In the genomic region with DNA sequence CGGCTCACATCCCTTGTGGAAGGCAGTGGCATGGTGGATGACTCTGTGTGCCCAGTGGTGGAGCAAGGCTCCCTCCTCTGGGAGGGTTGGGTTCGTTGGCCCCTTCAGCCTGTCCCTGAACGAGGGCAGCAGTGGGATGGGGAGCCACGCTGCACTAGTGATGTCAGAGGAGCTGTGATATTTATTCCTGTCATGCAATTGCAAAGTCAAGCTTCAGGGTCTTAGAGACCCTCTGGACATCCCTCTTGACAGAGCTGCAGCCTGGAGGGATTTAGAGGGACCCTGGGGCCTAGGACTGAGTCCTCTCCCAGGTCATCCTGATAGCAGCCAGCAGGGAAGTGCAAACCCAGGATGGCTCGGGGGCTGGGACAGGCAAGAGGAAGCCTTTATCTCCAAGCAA, we compare ENCODE assay signal across 20 cellular contexts.
DNase-seq lines count a peak whose midpoint lies in the region; ATAC-seq and TF ChIP-seq lines count a peak whose summit lies in the region.
"Had no signal": no experiment of that assay in that cellular context is flagged by ENCODE, and none has a peak within 500 bp of the region (broad histone marks: within the 10 kb centered on the region; RNA-seq: fewer than 3 reads in every experiment).

No MANE protein-coding gene starts in this region.

- H3K27me3 Mint-ChIP-seq in activated naive CD4-positive, alpha-beta T cell treated with anti-CD3 and anti-CD28 coated beads, Interleukin-2, amount 50 U/mL, for 24 hours, result no peaks in the 10 kb centered on the region
- peaks cover 11% of the 10 kb centered on the region for H3K27me3 Mint-ChIP-seq in activated T-helper 17 cell treated with anti-CD3 and anti-CD28 coated beads, Interleukin-2, amount 50 U/mL, for 72 hours
- H3K27me3 Mint-ChIP-seq in nephron progenitor cell (ENCODE audit: low read depth, poor library complexity) (peaks cover 9% of the 10 kb centered on the region), WTC11 (ENCODE audit: low read depth) (no peaks in the 10 kb centered on the region)

- H3K4me3 ChIP-seq in coronary artery, result no peak overlapping the region
- H3K4me3 ChIP-seq: GM12878, GM23338, K562 had no signal

- H3K36me3 Mint-ChIP-seq in activated naive CD4-positive, alpha-beta T cell treated with anti-CD3 and anti-CD28 coated beads, Interleukin-2, amount 50 U/mL, for 24 hours, result no peaks in the 10 kb centered on the region
- H3K36me3 Mint-ChIP-seq in activated T-helper 17 cell treated with anti-CD3 and anti-CD28 coated beads, Interleukin-2, amount 50 U/mL, for 72 hours (ENCODE audit: low read depth), result no peaks in the 10 kb centered on the region
- peaks cover 22% of the 10 kb centered on the region for H3K36me3 Mint-ChIP-seq in nephron progenitor cell (ENCODE audit: low read depth)
- no peaks in the 10 kb centered on the region for H3K36me3 Mint-ChIP-seq in WTC11
- H3K36me3 Mint-ChIP-seq: CD4-positive, alpha-beta memory T cell had no signal

- TF ChIP-seq CTCF in coronary artery (IDR thresholded peaks at IDR 0.05) (no peak), nephron progenitor cell (IDR thresholded peaks at IDR 0.05) (no peak), WTC11 (IDR thresholded peaks at IDR 0.05) (no peak)

- ATAC-seq in activated T-helper 17 cell treated with anti-CD3 and anti-CD28 coated beads, Interleukin-2, amount 50 U/mL, for 72 hours (replicated peaks), result peak; percentile 15
- no peak for ATAC-seq in HG03565 (IDR thresholded peaks at IDR 0.05; ENCODE audit: unreplicated experiment)
- ATAC-seq in WTC11, result no peak
- ATAC-seq: GM12878, GM23338, K562 had no signal

- CTCF ChIA-PET in WTC11 (lab: Charles Lee), result interaction anchor here (12.8 kb wide), 1 partner anchor 64 kb away, joined by 396 read pairs; no protein-coding TSS in a partner anchor

- no peak overlapping the region for H3K27ac ChIP-seq in coronary artery

- H3K4me1 Mint-ChIP-seq in activated naive CD4-positive, alpha-beta T cell treated with anti-CD3 and anti-CD28 coated beads, Interleukin-2, amount 50 U/mL, for 24 hours, result peaks cover 3% of the 10 kb centered on the region
- H3K4me1 Mint-ChIP-seq in activated T-helper 17 cell treated with anti-CD3 and anti-CD28 coated beads, Interleukin-2, amount 50 U/mL, for 72 hours, result no peaks in the 10 kb centered on the region
- H3K4me1 Mint-ChIP-seq in nephron progenitor cell (peaks cover 50% of the 10 kb centered on the region), WTC11 (peaks cover 31% of the 10 kb centered on the region)
- H3K4me1 Mint-ChIP-seq: CD4-positive, alpha-beta memory T cell had no signal

- H3K27ac Mint-ChIP-seq in activated naive CD4-positive, alpha-beta T cell treated with anti-CD3 and anti-CD28 coated beads, Interleukin-2, amount 50 U/mL, for 24 hours, result peak overlapping the region; percentile 82
- H3K27ac Mint-ChIP-seq in activated T-helper 17 cell treated with anti-CD3 and anti-CD28 coated beads, Interleukin-2, amount 50 U/mL, for 72 hours, result no peak overlapping the region
- peak overlapping the region; percentile 61 for H3K27ac Mint-ChIP-seq in nephron progenitor cell
- H3K27ac Mint-ChIP-seq in WTC11, result no peak overlapping the region
- H3K27ac Mint-ChIP-seq: CD4-positive, alpha-beta memory T cell; GM23338; H9 had no signal

- POLR2A ChIA-PET in WTC11 (lab: Charles Lee), result no interaction called here

- no peaks in the 10 kb centered on the region for H3K9me3 Mint-ChIP-seq in activated naive CD4-positive, alpha-beta T cell treated with anti-CD3 and anti-CD28 coated beads, Interleukin-2, amount 50 U/mL, for 24 hours
- no peaks in the 10 kb centered on the region for H3K9me3 Mint-ChIP-seq in activated T-helper 17 cell treated with anti-CD3 and anti-CD28 coated beads, Interleukin-2, amount 50 U/mL, for 72 hours
- H3K9me3 Mint-ChIP-seq in nephron progenitor cell (no peaks in the 10 kb centered on the region), WTC11 (0 out of 2 replicates have a peak, but pooled peaks cover 3% of the 10 kb centered on the region)
- H3K9me3 Mint-ChIP-seq: CD4-positive, alpha-beta memory T cell; GM23338; H9 had no signal

- no peak for DNase-seq in activated naive CD4-positive, alpha-beta T cell (lab: John Stamatoyannopoulos, UW)
- DNase-seq in coronary artery (ENCODE audit: low spot score) (peak; percentile 24), nephron progenitor cell (no peak), WTC11 (ENCODE audit: low spot score) (no peak)
- DNase-seq: C1 segment of cervical spinal cord; CD4-positive, alpha-beta memory T cell; COR-L47; H9; Kasumi-1; NCI-H1436 treated with DMSO at 0.1 percent for 48 hours; NCI-H187 treated with DMSO at 0.1 percent for 48 hours; NCI-H446; NCI-H774; SIG-M5 had no signal

- H3K4me3 Mint-ChIP-seq in activated naive CD4-positive, alpha-beta T cell treated with anti-CD3 and anti-CD28 coated beads, Interleukin-2, amount 50 U/mL, for 24 hours, result no peak overlapping the region
- no peak overlapping the region for H3K4me3 Mint-ChIP-seq in activated T-helper 17 cell treated with anti-CD3 and anti-CD28 coated beads, Interleukin-2, amount 50 U/mL, for 72 hours
- H3K4me3 Mint-ChIP-seq in nephron progenitor cell (no peak overlapping the region), WTC11 (no peak overlapping the region)
- H3K4me3 Mint-ChIP-seq: CD4-positive, alpha-beta memory T cell; GM23338; H9 had no signal

TF ChIP-seq in WTC11, 78 proteins besides CTCF, POLR2A, EP300 and RAD21:
- TF ChIP-seq EMX1 (CRISPR knock-in tag; IDR thresholded peaks at IDR 0.05), result no peak
- no peak for TF ChIP-seq ELF4 (CRISPR knock-in tag; IDR thresholded peaks at IDR 0.05; ENCODE audit: low read depth)
- TF ChIP-seq, protein P1, sequence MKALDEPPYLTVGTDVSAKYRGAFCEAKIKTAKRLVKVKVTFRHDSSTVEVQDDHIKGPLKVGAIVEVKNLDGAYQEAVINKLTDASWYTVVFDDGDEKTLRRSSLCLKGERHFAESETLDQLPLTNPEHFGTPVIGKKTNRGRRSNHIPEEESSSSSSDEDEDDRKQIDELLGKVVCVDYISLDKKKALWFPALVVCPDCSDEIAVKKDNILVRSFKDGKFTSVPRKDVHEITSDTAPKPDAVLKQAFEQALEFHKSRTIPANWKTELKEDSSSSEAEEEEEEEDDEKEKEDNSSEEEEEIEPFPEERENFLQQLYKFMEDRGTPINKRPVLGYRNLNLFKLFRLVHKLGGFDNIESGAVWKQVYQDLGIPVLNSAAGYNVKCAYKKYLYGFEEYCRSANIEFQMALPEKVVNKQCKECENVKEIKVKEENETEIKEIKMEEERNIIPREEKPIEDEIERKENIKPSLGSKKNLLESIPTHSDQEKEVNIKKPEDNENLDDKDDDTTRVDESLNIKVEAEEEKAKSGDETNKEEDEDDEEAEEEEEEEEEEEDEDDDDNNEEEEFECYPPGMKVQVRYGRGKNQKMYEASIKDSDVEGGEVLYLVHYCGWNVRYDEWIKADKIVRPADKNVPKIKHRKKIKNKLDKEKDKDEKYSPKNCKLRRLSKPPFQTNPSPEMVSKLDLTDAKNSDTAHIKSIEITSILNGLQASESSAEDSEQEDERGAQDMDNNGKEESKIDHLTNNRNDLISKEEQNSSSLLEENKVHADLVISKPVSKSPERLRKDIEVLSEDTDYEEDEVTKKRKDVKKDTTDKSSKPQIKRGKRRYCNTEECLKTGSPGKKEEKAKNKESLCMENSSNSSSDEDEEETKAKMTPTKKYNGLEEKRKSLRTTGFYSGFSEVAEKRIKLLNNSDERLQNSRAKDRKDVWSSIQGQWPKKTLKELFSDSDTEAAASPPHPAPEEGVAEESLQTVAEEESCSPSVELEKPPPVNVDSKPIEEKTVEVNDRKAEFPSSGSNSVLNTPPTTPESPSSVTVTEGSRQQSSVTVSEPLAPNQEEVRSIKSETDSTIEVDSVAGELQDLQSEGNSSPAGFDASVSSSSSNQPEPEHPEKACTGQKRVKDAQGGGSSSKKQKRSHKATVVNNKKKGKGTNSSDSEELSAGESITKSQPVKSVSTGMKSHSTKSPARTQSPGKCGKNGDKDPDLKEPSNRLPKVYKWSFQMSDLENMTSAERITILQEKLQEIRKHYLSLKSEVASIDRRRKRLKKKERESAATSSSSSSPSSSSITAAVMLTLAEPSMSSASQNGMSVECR (CRISPR knock-in tag; IDR thresholded peaks at IDR 0.05; ENCODE audit: borderline replicate concordance), result no peak
TF ChIP-seq in WTC11: peak in this region for 0.

Comparison
In these comparisons a context has a peak if more than half of its experiments do, and no peak if none do; other contexts are left out.
1. H3K27ac Mint-ChIP-seq: peak in activated naive CD4-positive, alpha-beta T cell treated with anti-CD3 and anti-CD28 coated beads, Interleukin-2, amount 50 U/mL, for 24 hours (single experiment) and nephron progenitor cell (single experiment); none in activated T-helper 17 cell treated with anti-CD3 and anti-CD28 coated beads, Interleukin-2, amount 50 U/mL, for 72 hours (single experiment) and WTC11 (single experiment).